Comparison of ENCODE assay signal across 1 cellular context in genomic region chr19:51131780-51132680, GRCh38.
TF ChIP-seq lines count a peak whose summit lies in the region.

No MANE protein-coding gene starts in this region.

TF ChIP-seq in K562, 482 proteins besides CTCF, POLR2A, EP300 and RAD21 (continues in another document):
- TF ChIP-seq, protein P1, sequence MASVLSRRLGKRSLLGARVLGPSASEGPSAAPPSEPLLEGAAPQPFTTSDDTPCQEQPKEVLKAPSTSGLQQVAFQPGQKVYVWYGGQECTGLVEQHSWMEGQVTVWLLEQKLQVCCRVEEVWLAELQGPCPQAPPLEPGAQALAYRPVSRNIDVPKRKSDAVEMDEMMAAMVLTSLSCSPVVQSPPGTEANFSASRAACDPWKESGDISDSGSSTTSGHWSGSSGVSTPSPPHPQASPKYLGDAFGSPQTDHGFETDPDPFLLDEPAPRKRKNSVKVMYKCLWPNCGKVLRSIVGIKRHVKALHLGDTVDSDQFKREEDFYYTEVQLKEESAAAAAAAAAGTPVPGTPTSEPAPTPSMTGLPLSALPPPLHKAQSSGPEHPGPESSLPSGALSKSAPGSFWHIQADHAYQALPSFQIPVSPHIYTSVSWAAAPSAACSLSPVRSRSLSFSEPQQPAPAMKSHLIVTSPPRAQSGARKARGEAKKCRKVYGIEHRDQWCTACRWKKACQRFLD (CRISPR knock-in tag; IDR thresholded peaks at IDR 0.05): no peak
- TF ChIP-seq HES1 (IDR thresholded peaks at IDR 0.05; ENCODE audit: low read depth) (no peak; the same call in 1 of the 2 replicates), PYGO2 (tag; IDR thresholded peaks at IDR 0.05) (no peak), TSC22D4 (tag; IDR thresholded peaks at IDR 0.05) (no peak), HOMEZ (CRISPR knock-in tag; IDR thresholded peaks at IDR 0.05) (no peak), MAFG (tag; conservative IDR thresholded peaks at IDR 0.05) (no peak), KAT7 (CRISPR knock-in tag; IDR thresholded peaks at IDR 0.05; ENCODE audit: borderline replicate concordance) (no peak), ARHGAP35 (IDR thresholded peaks at IDR 0.05; ENCODE audit: partially characterized antibody) (no peak), MTA1 (IDR thresholded peaks at IDR 0.05; ENCODE audit: borderline replicate concordance) (0 out of 2 replicates have a peak, but pooled peaks have one; percentile 44), ZNF695 (CRISPR knock-in tag; IDR thresholded peaks at IDR 0.05) (no peak), ATF7 (IDR thresholded peaks at IDR 0.05) (no peak), TOE1 (IDR thresholded peaks at IDR 0.05; ENCODE audit: borderline replicate concordance) (peak; percentile 70; the same call in 1 of the 2 replicates), TOE1 (CRISPR knock-in tag; IDR thresholded peaks at IDR 0.05; ENCODE audit: borderline replicate concordance, low read depth) (no peak), MAZ (CRISPR knock-in tag; conservative IDR thresholded peaks at IDR 0.05 in 1 of 2, IDR thresholded peaks at IDR 0.05 in 1 of 2) (peak; percentile 49 to 58; a peak in 2 of 4 replicates), NKRF (IDR thresholded peaks at IDR 0.05; ENCODE audit: borderline replicate concordance) (no peak), HDAC2 (IDR thresholded peaks at IDR 0.05) (peak; percentile 83; the same call in 1 of the 2 replicates), ELF1 (tag; IDR thresholded peaks at IDR 0.05) (no peak), E2F5 (CRISPR knock-in tag; IDR thresholded peaks at IDR 0.05) (no peak), TBL1XR1 (IDR thresholded peaks at IDR 0.05; ENCODE audit: low read length in 2 of 2) (no peak), ATF2 (CRISPR knock-in tag; IDR thresholded peaks at IDR 0.05) (no peak), CCAR2 (IDR thresholded peaks at IDR 0.05; ENCODE audit: low read depth, low read length) (no peak), STAG1 (CRISPR knock-in tag; IDR thresholded peaks at IDR 0.05; ENCODE audit: borderline replicate concordance) (no peak), MYC (IDR thresholded peaks at IDR 0.05; ENCODE audit: low read depth, low read length) (peak; percentile 39; the same call in 1 of the 2 replicates), MYC (CRISPR knock-in tag; IDR thresholded peaks at IDR 0.05; ENCODE audit: borderline replicate concordance, low read depth) (no peak), TAF9B (IDR thresholded peaks at IDR 0.05; ENCODE audit: partially characterized antibody) (no peak), ZNF699 (CRISPR knock-in tag; IDR thresholded peaks at IDR 0.05; ENCODE audit: insufficient replicate concordance) (no peak), KLF13 (tag; IDR thresholded peaks at IDR 0.05; ENCODE audit: borderline replicate concordance, low read depth) (no peak), CGGBP1 (CRISPR knock-in tag; IDR thresholded peaks at IDR 0.05) (no peak), ZNF561 (CRISPR knock-in tag; conservative IDR thresholded peaks at IDR 0.05) (no peak), LEF1 (IDR thresholded peaks at IDR 0.05) (peak; percentile 61; the same call in 1 of the 2 replicates), MAFF (IDR thresholded peaks at IDR 0.05; ENCODE audit: low read length) (no peak), SIRT6 (IDR thresholded peaks at IDR 0.05; ENCODE audit: low read depth, low read length) (no peak), MYNN (IDR thresholded peaks at IDR 0.05) (peak; percentile 40; the same call in 1 of the 2 replicates), MYNN (CRISPR knock-in tag; IDR thresholded peaks at IDR 0.05) (no peak), CBX3 (IDR thresholded peaks at IDR 0.05; ENCODE audit: borderline replicate concordance in 1 of 2, low read length in 2 of 2) (no peak), HDAC1 (IDR thresholded peaks at IDR 0.05) (peak in 1 of 2 experiments; percentile 72; a peak in 1 of 4 replicates), SRSF3 (IDR thresholded peaks at IDR 0.05; ENCODE audit: insufficient read depth, low read length) (no peak), FOSL1 (tag; conservative IDR thresholded peaks at IDR 0.05) (peak; percentile 46; the same call in 1 of the 2 replicates), RBM25 (IDR thresholded peaks at IDR 0.05; ENCODE audit: low read depth, low read length, severe bottlenecking) (no peak), KLF1 (tag; IDR thresholded peaks at IDR 0.05) (no peak), DLX4 (CRISPR knock-in tag; IDR thresholded peaks at IDR 0.05) (no peak), ZNF75A (CRISPR knock-in tag; IDR thresholded peaks at IDR 0.05) (no peak), CLOCK (CRISPR knock-in tag; IDR thresholded peaks at IDR 0.05; ENCODE audit: borderline replicate concordance) (no peak), CREM (IDR thresholded peaks at IDR 0.05; ENCODE audit: low read depth) (peak; percentile 13; the same call in 1 of the 2 replicates)
- TF ChIP-seq, protein P2, sequence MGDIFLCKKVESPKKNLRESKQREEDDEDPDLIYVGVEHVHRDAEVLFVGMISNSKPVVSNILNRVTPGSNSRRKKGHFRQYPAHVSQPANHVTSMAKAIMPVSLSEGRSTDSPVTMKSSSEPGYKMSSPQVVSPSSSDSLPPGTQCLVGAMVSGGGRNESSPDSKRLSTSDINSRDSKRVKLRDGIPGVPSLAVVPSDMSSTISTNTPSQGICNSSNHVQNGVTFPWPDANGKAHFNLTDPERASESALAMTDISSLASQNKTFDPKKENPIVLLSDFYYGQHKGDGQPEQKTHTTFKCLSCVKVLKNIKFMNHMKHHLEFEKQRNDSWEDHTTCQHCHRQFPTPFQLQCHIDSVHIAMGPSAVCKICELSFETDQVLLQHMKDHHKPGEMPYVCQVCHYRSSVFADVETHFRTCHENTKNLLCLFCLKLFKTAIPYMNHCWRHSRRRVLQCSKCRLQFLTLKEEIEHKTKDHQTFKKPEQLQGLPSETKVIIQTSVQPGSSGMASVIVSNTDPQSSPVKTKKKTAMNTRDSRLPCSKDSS (IDR thresholded peaks at IDR 0.05; ENCODE audit: low read depth, partially characterized antibody): no peak
- TF ChIP-seq, protein P3, sequence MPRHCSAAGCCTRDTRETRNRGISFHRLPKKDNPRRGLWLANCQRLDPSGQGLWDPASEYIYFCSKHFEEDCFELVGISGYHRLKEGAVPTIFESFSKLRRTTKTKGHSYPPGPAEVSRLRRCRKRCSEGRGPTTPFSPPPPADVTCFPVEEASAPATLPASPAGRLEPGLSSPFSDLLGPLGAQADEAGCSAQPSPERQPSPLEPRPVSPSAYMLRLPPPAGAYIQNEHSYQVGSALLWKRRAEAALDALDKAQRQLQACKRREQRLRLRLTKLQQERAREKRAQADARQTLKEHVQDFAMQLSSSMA (CRISPR knock-in tag; IDR thresholded peaks at IDR 0.05): no peak
- TF ChIP-seq, protein P4, sequence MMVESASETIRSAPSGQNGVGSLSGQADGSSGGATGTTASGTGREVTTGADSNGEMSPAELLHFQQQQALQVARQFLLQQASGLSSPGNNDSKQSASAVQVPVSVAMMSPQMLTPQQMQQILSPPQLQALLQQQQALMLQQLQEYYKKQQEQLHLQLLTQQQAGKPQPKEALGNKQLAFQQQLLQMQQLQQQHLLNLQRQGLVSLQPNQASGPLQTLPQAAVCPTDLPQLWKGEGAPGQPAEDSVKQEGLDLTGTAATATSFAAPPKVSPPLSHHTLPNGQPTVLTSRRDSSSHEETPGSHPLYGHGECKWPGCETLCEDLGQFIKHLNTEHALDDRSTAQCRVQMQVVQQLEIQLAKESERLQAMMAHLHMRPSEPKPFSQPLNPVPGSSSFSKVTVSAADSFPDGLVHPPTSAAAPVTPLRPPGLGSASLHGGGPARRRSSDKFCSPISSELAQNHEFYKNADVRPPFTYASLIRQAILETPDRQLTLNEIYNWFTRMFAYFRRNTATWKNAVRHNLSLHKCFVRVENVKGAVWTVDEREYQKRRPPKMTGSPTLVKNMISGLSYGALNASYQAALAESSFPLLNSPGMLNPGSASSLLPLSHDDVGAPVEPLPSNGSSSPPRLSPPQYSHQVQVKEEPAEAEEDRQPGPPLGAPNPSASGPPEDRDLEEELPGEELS (CRISPR knock-in tag; IDR thresholded peaks at IDR 0.05; ENCODE audit: borderline replicate concordance): peak; percentile 53; the same call in 1 of the 2 replicates
